23 cellular contexts compared by ENCODE assay signal in genomic region chr16:48507886-48508285, GRCh38.
"Had no signal": no experiment of that assay in that cellular context is flagged by ENCODE, and none has a peak within 500 bp of the region (broad histone marks: within the 10 kb centered on the region; RNA-seq: fewer than 3 reads in every experiment).

No MANE protein-coding gene starts in this region.

- H3K9me3 ChIP-seq: gastrocnemius medialis, mucosa of descending colon, psoas muscle, transverse colon, vagina had no signal

- H3K27ac ChIP-seq: epithelial cell of prostate, gastrocnemius medialis, neural progenitor cell, psoas muscle, skin epidermis, transverse colon, vagina had no signal

- H3K4me3 Mint-ChIP-seq: endodermal cell; memory B cell; mesothelial cell of epicardium; naive B cell; natural killer cell treated with Interleukin-12 subunit alpha and Interleukin-12 subunit beta and Interleukin-15 and Interleukin-18, amount 100 ng/mL, for 72 hours; neural progenitor cell; stimulated activated naive B cell treated with anti-CD40 and anti-IgM and Interleukin-4, amounts not matched to agents 10 μg/mL and 1 μg/mL and 100 μg/mL, for 72 hours; stimulated activated naive CD8-positive, alpha-beta T cell treated with anti-CD3 and anti-CD28 coated beads, Interleukin-15, Interleukin-2, amounts not matched to agents 100 ng/mL and 50 ng/mL, for 24 hours had no signal

- H3K9me3 Mint-ChIP-seq: stimulated activated naive CD8-positive, alpha-beta T cell treated with anti-CD3 and anti-CD28 coated beads, Interleukin-15, Interleukin-2, amounts not matched to agents 100 ng/mL and 50 ng/mL, for 24 hours had no signal

- H3K36me3 ChIP-seq: gastrocnemius medialis, neural progenitor cell, transverse colon, vagina had no signal

- H3K4me3 ChIP-seq: gastrocnemius medialis, lung, mucosa of descending colon, neural progenitor cell, psoas muscle, skin epidermis, transverse colon, vagina had no signal

- H3K4me2 ChIP-seq: neural progenitor cell had no signal

- H3K27me3 ChIP-seq: gastrocnemius medialis, neural progenitor cell, transverse colon, vagina had no signal

- H3K27me3 Mint-ChIP-seq: stimulated activated naive CD8-positive, alpha-beta T cell treated with anti-CD3 and anti-CD28 coated beads, Interleukin-15, Interleukin-2, amounts not matched to agents 100 ng/mL and 50 ng/mL, for 24 hours had no signal

- H3K36me3 Mint-ChIP-seq: mesothelial cell of epicardium; natural killer cell treated with Interleukin-12 subunit alpha and Interleukin-12 subunit beta and Interleukin-15 and Interleukin-18, amount 100 ng/mL, for 72 hours; neural progenitor cell had no signal

- H2AFZ ChIP-seq: neural progenitor cell had no signal

- H3K4me1 ChIP-seq: gastrocnemius medialis, neural progenitor cell, psoas muscle, transverse colon had no signal

- H3K27ac Mint-ChIP-seq: endodermal cell; memory B cell; mesothelial cell of epicardium; natural killer cell treated with Interleukin-12 subunit alpha and Interleukin-12 subunit beta and Interleukin-15 and Interleukin-18, amount 100 ng/mL, for 72 hours; neural progenitor cell; stimulated activated naive B cell treated with anti-CD40 and anti-IgM and Interleukin-4, amounts not matched to agents 10 μg/mL and 1 μg/mL and 100 μg/mL, for 72 hours; stimulated activated naive CD8-positive, alpha-beta T cell treated with anti-CD3 and anti-CD28 coated beads, Interleukin-15, Interleukin-2, amounts not matched to agents 100 ng/mL and 50 ng/mL, for 24 hours had no signal

- ATAC-seq: esophagus mucosa; gastrocnemius medialis; left lobe of liver; mucosa of descending colon; natural killer cell treated with Interleukin-12 subunit alpha and Interleukin-12 subunit beta and Interleukin-15 and Interleukin-18, amount 100 ng/mL, for 72 hours; psoas muscle; right cardiac atrium; stimulated activated naive B cell treated with anti-CD40 and anti-IgM and Interleukin-4, amounts not matched to agents 10 μg/mL and 1 μg/mL and 100 μg/mL, for 72 hours had no signal

- H3K9ac ChIP-seq: neural progenitor cell had no signal

- H3K4me1 Mint-ChIP-seq: memory B cell, neural progenitor cell had no signal

- DNase-seq: effector CD8-positive, alpha-beta T cell; endodermal cell; gastrocnemius medialis; kidney; mucosa of descending colon; naive B cell; psoas muscle; right cardiac atrium; stimulated activated CD4-positive, alpha-beta T cell treated with anti-CD3 and anti-CD28 coated beads, Interleukin-15, amount 100 ng/mL, for 24 hours; stimulated activated CD4-positive, alpha-beta T cell treated with anti-CD3 and anti-CD28 coated beads, Interleukin-2, amount 100 ng/mL, for 48 hours; stimulated activated naive B cell treated with anti-CD40 and anti-IgM and Interleukin-4, amounts not matched to agents 10 μg/mL and 1 μg/mL and 100 μg/mL, for 72 hours; transverse colon had no signal
